32 cellular contexts compared by ENCODE assay signal in genomic region chr7:136656516-136656915, GRCh38.
DNase-seq lines count a peak whose midpoint lies in the region; ATAC-seq and TF ChIP-seq lines count a peak whose summit lies in the region.
"Had no signal": no experiment of that assay in that cellular context is flagged by ENCODE, and none has a peak within 500 bp of the region (broad histone marks: within the 10 kb centered on the region; RNA-seq: fewer than 3 reads in every experiment).

No MANE protein-coding gene starts in this region.

- no peaks in the 10 kb centered on the region for H3F3A ChIP-seq in SK-N-SH (replicated peaks; ENCODE audit: insufficient read depth)

- no peak overlapping the region for H3K4me3 ChIP-seq in SK-N-SH (ENCODE audit: low read depth in 2 of 2, low read length in 1 of 2)
- H3K4me3 ChIP-seq in Karpas-422 (ENCODE audit: low read length) = no peak overlapping the region
- H3K4me3 ChIP-seq in OCI-LY7 (ENCODE audit: low read depth, low read length, poor library complexity, severe bottlenecking) = no peak overlapping the region
- H3K4me3 ChIP-seq in rectal smooth muscle tissue (ENCODE audit: low read length) = no peak overlapping the region
- H3K4me3 ChIP-seq: A549; BLaER1; BLaER1 treated with 17β-estradiol and CSF1 and Interleukin-3, amounts not matched to agents 10 nM and 100 nM had no signal

- no peak for DNase-seq in SK-N-SH
- no peak for DNase-seq in Karpas-422
- no peak for DNase-seq in OCI-LY7 (ENCODE audit: low spot score)
- DNase-seq in superior temporal gyrus (ENCODE audit: extremely low spot score) = no peak
- no peak for DNase-seq in SHP77 treated with DMSO at 0.1 percent for 48 hours (lab: John Stamatoyannopoulos, UW)
- DNase-seq in NCI-H69 (lab: John Stamatoyannopoulos, UW) = no peak
- DNase-seq: 8988T; ACHN; AML-193; BE2C; C1 segment of cervical spinal cord; Caco-2; Calu3; CD4-positive, alpha-beta memory T cell; CD4-positive, alpha-beta T cell; CD4-positive, CD25-positive, alpha-beta regulatory T cell; CD8-positive, alpha-beta memory T cell; CD8-positive, alpha-beta T cell; COR-L47; DMS 273 treated with DMSO at 0.1 percent for 48 hours; DMS153; DMS53; DMS79; DMS79 treated with DMSO at 0.1 percent for 48 hours; DND-41 had no signal

- H3K36me3 ChIP-seq in SK-N-SH (replicated peaks in 1 of 2; ENCODE audit: control insufficient read depth in 1 of 2, insufficient read depth in 2 of 2, low read length in 1 of 2) (no peaks in the 10 kb centered on the region), Karpas-422 (ENCODE audit: insufficient read depth, low read length) (no peaks in the 10 kb centered on the region), OCI-LY7 (ENCODE audit: insufficient read depth, low read length) (no peaks in the 10 kb centered on the region), rectal smooth muscle tissue (ENCODE audit: control insufficient read depth, insufficient read depth, low read length) (no peaks in the 10 kb centered on the region)
- H3K36me3 ChIP-seq: BE2C; BLaER1; BLaER1 treated with 17β-estradiol and CSF1 and Interleukin-3, amounts not matched to agents 10 nM and 100 nM had no signal

- POLR2A ChIA-PET in SK-N-SH (lab: Yijun Ruan, JAX) = no interaction called here
- POLR2A ChIA-PET in OCI-LY7 (lab: Charles Lee) = no interaction called here

- ATAC-seq in SK-N-SH treated with all-trans-retinoic acid at 6 μM for 48 hours = no peak
- ATAC-seq: A549; CD8-positive, alpha-beta T cell had no signal

- intact Hi-C loops in OCI-LY7 (cut with micrococcal nuclease; ENCODE audit: unreplicated experiment) = no loop called here

- H3K4me2 ChIP-seq in SK-N-SH = no peak overlapping the region
- no peak overlapping the region for H3K4me2 ChIP-seq in Karpas-422 (ENCODE audit: low read depth, low read length, poor library complexity, severe bottlenecking)
- H3K4me2 ChIP-seq in OCI-LY7 (ENCODE audit: low read length) = no peak overlapping the region
- H3K4me2 ChIP-seq: A549; BLaER1; BLaER1 treated with 17β-estradiol and CSF1 and Interleukin-3, amounts not matched to agents 10 nM and 100 nM had no signal

- TF ChIP-seq CTCF in SK-N-SH (IDR thresholded peaks at IDR 0.05) = no peak
- no peak for TF ChIP-seq CTCF in OCI-LY7 (conservative IDR thresholded peaks at IDR 0.05; ENCODE audit: low read length)

- H3K79me2 ChIP-seq in SK-N-SH (ENCODE audit: insufficient read depth) (no peaks in the 10 kb centered on the region), Karpas-422 (ENCODE audit: low read length) (no peaks in the 10 kb centered on the region), OCI-LY7 (ENCODE audit: insufficient read depth, low read depth, low read length) (no peaks in the 10 kb centered on the region)

- peak overlapping the region in 1 of 2 experiments; percentile 40; a peak in 1 of 4 replicates for H3K27ac ChIP-seq in SK-N-SH (ENCODE audit: low read depth in 2 of 2, low read length in 1 of 2)
- 0 out of 2 replicates have a peak overlapping the region, but pooled peaks have one; percentile 64 for H3K27ac ChIP-seq in Karpas-422 (ENCODE audit: low read length)
- H3K27ac ChIP-seq in OCI-LY7 (ENCODE audit: low read depth, low read length, poor library complexity, severe bottlenecking) = no peak overlapping the region
- H3K27ac ChIP-seq in rectal smooth muscle tissue (ENCODE audit: low read depth, low read length) = peak overlapping the region; percentile 32
- H3K27ac ChIP-seq: 22Rv1; A549; BLaER1; BLaER1 treated with 17β-estradiol and CSF1 and Interleukin-3, amounts not matched to agents 10 nM and 100 nM; C4-2B had no signal

- H3K4me1 ChIP-seq in SK-N-SH (ENCODE audit: control insufficient read depth in 1 of 2, insufficient read depth in 2 of 2, low read depth in 1 of 2, low read length in 1 of 2) (no peaks in the 10 kb centered on the region; a peak in 1 of 4 replicates), Karpas-422 (ENCODE audit: low read length) (peaks cover 27% of the 10 kb centered on the region), OCI-LY7 (ENCODE audit: insufficient read depth, low read length, poor library complexity, severe bottlenecking) (peaks cover 11% of the 10 kb centered on the region), rectal smooth muscle tissue (ENCODE audit: control insufficient read depth, insufficient read depth, low read length) (peaks cover 17% of the 10 kb centered on the region)
- H3K4me1 ChIP-seq: A549; BLaER1; BLaER1 treated with 17β-estradiol and CSF1 and Interleukin-3, amounts not matched to agents 10 nM and 100 nM; Caco-2 had no signal

- H4K20me1 ChIP-seq in SK-N-SH (ENCODE audit: insufficient read depth) (no peaks in the 10 kb centered on the region), Karpas-422 (ENCODE audit: insufficient read depth, low read depth, low read length) (no peaks in the 10 kb centered on the region), OCI-LY7 (ENCODE audit: insufficient read depth, low read length) (no peaks in the 10 kb centered on the region)
- H4K20me1 ChIP-seq: BLaER1; BLaER1 treated with 17β-estradiol and CSF1 and Interleukin-3, amounts not matched to agents 10 nM and 100 nM had no signal

- no peak overlapping the region for H2AFZ ChIP-seq in SK-N-SH (ENCODE audit: low read depth)
- peak overlapping the region; percentile 76; the same call in 1 of the 2 replicates for H2AFZ ChIP-seq in Karpas-422 (ENCODE audit: low read length)
- H2AFZ ChIP-seq in OCI-LY7 (ENCODE audit: low read length) = peak overlapping the region; percentile 60; the same call in 1 of the 2 replicates

- H3K27me3 ChIP-seq in SK-N-SH (ENCODE audit: insufficient read depth) = no peaks in the 10 kb centered on the region
- H3K27me3 ChIP-seq in Karpas-422 (ENCODE audit: low read length) = no peaks in the 10 kb centered on the region
- H3K27me3 ChIP-seq in rectal smooth muscle tissue (ENCODE audit: control insufficient read depth, insufficient read depth, low read length) = no peaks in the 10 kb centered on the region
- H3K27me3 ChIP-seq: BE2C; BLaER1; BLaER1 treated with 17β-estradiol and CSF1 and Interleukin-3, amounts not matched to agents 10 nM and 100 nM had no signal

- 27% methylated on average over 1 of the region's 1 CpG for WGBS in SK-N-SH (ENCODE audit: low lambda C conversion rate)

- H3K9ac ChIP-seq in SK-N-SH = no peak overlapping the region
- no peak overlapping the region for H3K9ac ChIP-seq in Karpas-422 (ENCODE audit: low read length)
- no peak overlapping the region for H3K9ac ChIP-seq in rectal smooth muscle tissue (ENCODE audit: low read length)
- H3K9ac ChIP-seq: BLaER1; BLaER1 treated with 17β-estradiol and CSF1 and Interleukin-3, amounts not matched to agents 10 nM and 100 nM had no signal

- no TSS peak for BruUV-seq in OCI-LY7 (replicated peaks; lab: Mats Ljungman, UMichigan)

- no peak for TF ChIP-seq EP300 in SK-N-SH (IDR thresholded peaks at IDR 0.05; ENCODE audit: borderline replicate concordance in 1 of 2, low read depth in 1 of 2, low read length in 1 of 2)

- CTCF ChIA-PET in SK-N-SH (lab: Yijun Ruan, JAX) (interaction anchor here (0.9 to 1.6 kb wide), 5 partner anchors 31 to 218 kb away, joined by 3 to 6 read pairs (median 3); no protein-coding TSS in a partner anchor), OCI-LY7 (lab: Charles Lee; ENCODE audit: unreplicated experiment) (no interaction called here)

- TF ChIP-seq RAD21 in SK-N-SH (IDR thresholded peaks at IDR 0.05; ENCODE audit: low read length) = no peak

- H3K9me2 ChIP-seq in SK-N-SH = peaks cover 3% of the 10 kb centered on the region; the same call in 1 of the 2 replicates
- H3K9me2 ChIP-seq in Karpas-422 (replicated peaks; ENCODE audit: insufficient read depth, low read length) = no peaks in the 10 kb centered on the region
- no peaks in the 10 kb centered on the region for H3K9me2 ChIP-seq in OCI-LY7 (ENCODE audit: insufficient read depth, low read length)

- H3K9me3 ChIP-seq in SK-N-SH (0 out of 2 replicates have a peak, but pooled peaks cover 4% of the 10 kb centered on the region), Karpas-422 (ENCODE audit: low read length) (no peaks in the 10 kb centered on the region), OCI-LY7 (ENCODE audit: low read length) (no peaks in the 10 kb centered on the region)
- H3K9me3 ChIP-seq: A549; BE2C; BLaER1; BLaER1 treated with 17β-estradiol and CSF1 and Interleukin-3, amounts not matched to agents 10 nM and 100 nM; Caco-2 had no signal

TF ChIP-seq in SK-N-SH treated with all-trans-retinoic acid at 6 μM for 48 hours, 23 proteins besides CTCF, POLR2A, EP300 and RAD21:
- no peak for TF ChIP-seq CSDC2 (CRISPR knock-in tag; IDR thresholded peaks at IDR 0.05)
- TF ChIP-seq ZNF70 (CRISPR knock-in tag; IDR thresholded peaks at IDR 0.05) = peak; percentile 96

TF ChIP-seq in SK-N-SH, 30 proteins besides CTCF, POLR2A, EP300 and RAD21:
- TF ChIP-seq RFX5 (IDR thresholded peaks at IDR 0.05; ENCODE audit: low read length) = no peak
- TF ChIP-seq MEF2A (IDR thresholded peaks at IDR 0.05; ENCODE audit: borderline replicate concordance, low read depth) = no peak
- TF ChIP-seq PBX3 (IDR thresholded peaks at IDR 0.05) = no peak
- no peak for TF ChIP-seq SMC3 (IDR thresholded peaks at IDR 0.05; ENCODE audit: low read depth, low read length)
